ENCODE assay signal across 1 cellular context in the genomic region with DNA sequence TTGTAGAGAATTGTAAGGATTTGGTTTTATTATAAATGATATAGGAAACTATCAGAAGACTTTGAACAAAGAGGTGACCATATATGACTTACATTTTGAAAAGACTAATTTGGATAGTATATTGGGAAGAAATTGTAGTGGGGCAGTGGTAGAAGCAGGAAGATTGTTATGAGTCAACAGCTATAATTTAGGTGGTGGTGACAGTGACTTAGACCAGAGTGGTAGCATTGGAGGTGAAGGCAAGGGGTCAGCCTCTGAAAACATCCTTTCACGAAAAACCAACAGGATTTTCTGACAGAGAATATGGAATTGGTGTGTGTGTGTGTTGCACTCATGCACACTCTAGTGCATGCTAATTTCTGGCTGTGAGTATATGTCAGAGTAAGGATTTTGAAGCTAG.
A peak's percentile ranks its signal among the peaks of the same experiment; 100 is the strongest.
TF ChIP-seq lines count a peak whose summit lies in the region.

No MANE protein-coding gene starts in this region.

TF ChIP-seq in K562, 482 proteins besides CTCF, POLR2A, EP300 and RAD21 (continued from another document):
- TF ChIP-seq OTX1 (CRISPR knock-in tag; IDR thresholded peaks at IDR 0.05) (no peak), SMARCE1 (IDR thresholded peaks at IDR 0.05) (peak; percentile 48; the same call in 1 of the 2 replicates), NR2C2 (CRISPR knock-in tag; IDR thresholded peaks at IDR 0.05) (no peak), NR2C2 (tag; IDR thresholded peaks at IDR 0.05) (peak; percentile 50; the same call in 1 of the 2 replicates), MYC (IDR thresholded peaks at IDR 0.05; ENCODE audit: low read depth, low read length) (no peak), MYC (CRISPR knock-in tag; IDR thresholded peaks at IDR 0.05; ENCODE audit: borderline replicate concordance, low read depth) (no peak), ZNF239 (CRISPR knock-in tag; IDR thresholded peaks at IDR 0.05) (no peak), HNRNPL (IDR thresholded peaks at IDR 0.05; ENCODE audit: low read depth, low read length) (no peak), PBX2 (CRISPR knock-in tag; IDR thresholded peaks at IDR 0.05; ENCODE audit: low read depth) (no peak), PBX2 (tag; conservative IDR thresholded peaks at IDR 0.05; ENCODE audit: low read depth) (peak; percentile 89), NCOR1 (IDR thresholded peaks at IDR 0.05) (0 out of 2 replicates have a peak, but pooled peaks have one; percentile 7), SMARCA4 (IDR thresholded peaks at IDR 0.05) (peak; percentile 61), MEIS2 (IDR thresholded peaks at IDR 0.05; ENCODE audit: partially characterized antibody) (peak; percentile 90), IRF9 (tag; IDR thresholded peaks at IDR 0.05) (no peak), SREBF2 (CRISPR knock-in tag; IDR thresholded peaks at IDR 0.05) (no peak), JUND (IDR thresholded peaks at IDR 0.05; ENCODE audit: borderline replicate concordance, low read depth, low read length) (peak; percentile 40; the same call in 1 of the 2 replicates), JUND (tag; IDR thresholded peaks at IDR 0.05; ENCODE audit: borderline replicate concordance, low read depth, low read length) (peak; percentile 51; the same call in 1 of the 3 replicates), FOXP1 (CRISPR knock-in tag; IDR thresholded peaks at IDR 0.05) (no peak)
- TF ChIP-seq, protein P1, sequence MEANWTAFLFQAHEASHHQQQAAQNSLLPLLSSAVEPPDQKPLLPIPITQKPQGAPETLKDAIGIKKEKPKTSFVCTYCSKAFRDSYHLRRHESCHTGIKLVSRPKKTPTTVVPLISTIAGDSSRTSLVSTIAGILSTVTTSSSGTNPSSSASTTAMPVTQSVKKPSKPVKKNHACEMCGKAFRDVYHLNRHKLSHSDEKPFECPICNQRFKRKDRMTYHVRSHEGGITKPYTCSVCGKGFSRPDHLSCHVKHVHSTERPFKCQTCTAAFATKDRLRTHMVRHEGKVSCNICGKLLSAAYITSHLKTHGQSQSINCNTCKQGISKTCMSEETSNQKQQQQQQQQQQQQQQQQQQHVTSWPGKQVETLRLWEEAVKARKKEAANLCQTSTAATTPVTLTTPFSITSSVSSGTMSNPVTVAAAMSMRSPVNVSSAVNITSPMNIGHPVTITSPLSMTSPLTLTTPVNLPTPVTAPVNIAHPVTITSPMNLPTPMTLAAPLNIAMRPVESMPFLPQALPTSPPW (CRISPR knock-in tag; IDR thresholded peaks at IDR 0.05): peak; percentile 20; the same call in 1 of the 2 replicates
- TF ChIP-seq, protein P2, sequence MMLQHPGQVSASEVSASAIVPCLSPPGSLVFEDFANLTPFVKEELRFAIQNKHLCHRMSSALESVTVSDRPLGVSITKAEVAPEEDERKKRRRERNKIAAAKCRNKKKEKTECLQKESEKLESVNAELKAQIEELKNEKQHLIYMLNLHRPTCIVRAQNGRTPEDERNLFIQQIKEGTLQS (IDR thresholded peaks at IDR 0.05): peak; percentile 56; the same call in 1 of the 2 replicates
- TF ChIP-seq, protein P2 (CRISPR knock-in tag; conservative IDR thresholded peaks at IDR 0.05): no peak
TF ChIP-seq in K562: peak in this region for 16.
